Comparison of ENCODE assay signal across 1 cellular context in genomic region chr12:11085419-11085818, GRCh38.
TF ChIP-seq lines count a peak whose summit lies in the region.

No MANE protein-coding gene starts in this region.

TF ChIP-seq in GM12878, 131 proteins besides CTCF, POLR2A, EP300 and RAD21 (continues in another document):
- TF ChIP-seq BRCA1 (IDR thresholded peaks at IDR 0.05; ENCODE audit: low read depth, low read length): no peak
- TF ChIP-seq GABPA (IDR thresholded peaks at IDR 0.05; ENCODE audit: low read depth): peak; percentile 24; the same call in 1 of the 2 replicates
- no peak for TF ChIP-seq IRF5 (IDR thresholded peaks at IDR 0.05; ENCODE audit: borderline replicate concordance)
- peak; percentile 24; the same call in 1 of the 3 replicates for TF ChIP-seq POU2F2 (IDR thresholded peaks at IDR 0.05; ENCODE audit: borderline replicate concordance, low read depth, low read length)
- TF ChIP-seq ZSCAN29 (IDR thresholded peaks at IDR 0.05): no peak
- no peak for TF ChIP-seq RAD51 (IDR thresholded peaks at IDR 0.05)
- TF ChIP-seq CBX5 (IDR thresholded peaks at IDR 0.05; ENCODE audit: low read depth): no peak
- TF ChIP-seq HDGF (IDR thresholded peaks at IDR 0.05): no peak
- no peak for TF ChIP-seq REST (IDR thresholded peaks at IDR 0.05; ENCODE audit: low read depth, low read length)
- TF ChIP-seq NR2F1 (conservative IDR thresholded peaks at IDR 0.05): 0 out of 2 replicates have a peak, but pooled peaks have one; percentile 52
- TF ChIP-seq CREM (IDR thresholded peaks at IDR 0.05; ENCODE audit: low read depth): peak; percentile 27; the same call in 1 of the 2 replicates
- TF ChIP-seq EZH2 (IDR thresholded peaks at IDR 0.05; ENCODE audit: borderline replicate concordance, control insufficient read depth, low read depth, low read length): no peak
- no peak for TF ChIP-seq YY1 (IDR thresholded peaks at IDR 0.05; ENCODE audit: low read depth, low read length)
- TF ChIP-seq BCLAF1 (IDR thresholded peaks at IDR 0.05): no peak
- TF ChIP-seq NFIC (IDR thresholded peaks at IDR 0.05; ENCODE audit: low read depth, low read length): peak; percentile 58; the same call in 1 of the 2 replicates
- TF ChIP-seq MTA2 (IDR thresholded peaks at IDR 0.05; ENCODE audit: low read depth): peak; percentile 56
- TF ChIP-seq NKRF (conservative IDR thresholded peaks at IDR 0.05): no peak
- TF ChIP-seq EED (IDR thresholded peaks at IDR 0.05; ENCODE audit: low read depth): no peak
- no peak; the same call in 1 of the 2 replicates for TF ChIP-seq CHD2 (IDR thresholded peaks at IDR 0.05; ENCODE audit: borderline replicate concordance, low read depth, low read length)
- TF ChIP-seq SPI1 (IDR thresholded peaks at IDR 0.05; ENCODE audit: borderline replicate concordance, insufficient read depth, low read depth, low read length): no peak
- no peak for TF ChIP-seq STAT1 (conservative IDR thresholded peaks at IDR 0.05)
- TF ChIP-seq CHD4 (IDR thresholded peaks at IDR 0.05): no peak
- TF ChIP-seq PML (IDR thresholded peaks at IDR 0.05; ENCODE audit: low read length): no peak
- peak; percentile 62; the same call in 1 of the 2 replicates for TF ChIP-seq FOXM1 (IDR thresholded peaks at IDR 0.05; ENCODE audit: low read depth, low read length)
- TF ChIP-seq ATF7 (IDR thresholded peaks at IDR 0.05; ENCODE audit: low read depth): peak; percentile 88
- TF ChIP-seq HDAC6 (IDR thresholded peaks at IDR 0.05; ENCODE audit: unreplicated experiment): no peak
- peak; percentile 19; the same call in 1 of the 2 replicates for TF ChIP-seq RUNX3 (IDR thresholded peaks at IDR 0.05; ENCODE audit: low read length)
- no peak for TF ChIP-seq ASH2L (IDR thresholded peaks at IDR 0.05; ENCODE audit: borderline replicate concordance, low read depth)
- no peak for TF ChIP-seq E2F8 (IDR thresholded peaks at IDR 0.05; ENCODE audit: low read depth, partially characterized antibody)
- TF ChIP-seq CREB1 (IDR thresholded peaks at IDR 0.05; ENCODE audit: low read depth): 0 out of 2 replicates have a peak, but pooled peaks have one; percentile 30
- TF ChIP-seq JUNB (IDR thresholded peaks at IDR 0.05): peak; percentile 65
- no peak for TF ChIP-seq SIX5 (IDR thresholded peaks at IDR 0.05; ENCODE audit: low read depth, low read length, severe bottlenecking)
- no peak for TF ChIP-seq SUZ12 (IDR thresholded peaks at IDR 0.05; ENCODE audit: unreplicated experiment)
- no peak for TF ChIP-seq NR2C1 (IDR thresholded peaks at IDR 0.05)
- peak in 1 of 2 experiments; percentile 19; a peak in 1 of 4 replicates for TF ChIP-seq BHLHE40 (IDR thresholded peaks at IDR 0.05; ENCODE audit: borderline replicate concordance in 1 of 2, low read depth in 2 of 2, low read length in 1 of 2)
- TF ChIP-seq BMI1 (IDR thresholded peaks at IDR 0.05; ENCODE audit: borderline replicate concordance): no peak
- TF ChIP-seq LARP7 (IDR thresholded peaks at IDR 0.05): no peak
- peak; percentile 69 for TF ChIP-seq ATF2 (IDR thresholded peaks at IDR 0.05; ENCODE audit: low read length)
- TF ChIP-seq MYB (IDR thresholded peaks at IDR 0.05; ENCODE audit: borderline replicate concordance, low read depth, low read length): no peak
- no peak for TF ChIP-seq SKIL (IDR thresholded peaks at IDR 0.05; ENCODE audit: low read depth, poor library complexity, severe bottlenecking)
- TF ChIP-seq PRDM15 (CRISPR knock-in tag; IDR thresholded peaks at IDR 0.05): no peak
- 0 out of 4 replicates have a peak, but pooled peaks of 1 of the 2 experiments have one; percentile 28 for TF ChIP-seq CEBPB (IDR thresholded peaks at IDR 0.05; ENCODE audit: borderline replicate concordance in 1 of 2, low read depth in 2 of 2, low read length in 2 of 2)
- TF ChIP-seq RCOR1 (conservative IDR thresholded peaks at IDR 0.05; ENCODE audit: low read depth, low read length): no peak
- no peak for TF ChIP-seq MYC (IDR thresholded peaks at IDR 0.05; ENCODE audit: insufficient read depth, insufficient read length, insufficient replicate concordance, low read length, severe bottlenecking)
- TF ChIP-seq SRF (IDR thresholded peaks at IDR 0.05; ENCODE audit: low read depth in 2 of 2, low read length in 2 of 2): no peak
